8 cellular contexts compared by ENCODE assay signal in genomic region chr2:71130325-71131260, GRCh38. TPM values are rescaled to one million over a fixed set of nuclear protein-coding genes. Genes with fewer than 3 reads are reported as not detected.
DNase-seq lines count a peak whose midpoint lies in the region; ATAC-seq and TF ChIP-seq lines count a peak whose summit lies in the region.

A gene with protein sequence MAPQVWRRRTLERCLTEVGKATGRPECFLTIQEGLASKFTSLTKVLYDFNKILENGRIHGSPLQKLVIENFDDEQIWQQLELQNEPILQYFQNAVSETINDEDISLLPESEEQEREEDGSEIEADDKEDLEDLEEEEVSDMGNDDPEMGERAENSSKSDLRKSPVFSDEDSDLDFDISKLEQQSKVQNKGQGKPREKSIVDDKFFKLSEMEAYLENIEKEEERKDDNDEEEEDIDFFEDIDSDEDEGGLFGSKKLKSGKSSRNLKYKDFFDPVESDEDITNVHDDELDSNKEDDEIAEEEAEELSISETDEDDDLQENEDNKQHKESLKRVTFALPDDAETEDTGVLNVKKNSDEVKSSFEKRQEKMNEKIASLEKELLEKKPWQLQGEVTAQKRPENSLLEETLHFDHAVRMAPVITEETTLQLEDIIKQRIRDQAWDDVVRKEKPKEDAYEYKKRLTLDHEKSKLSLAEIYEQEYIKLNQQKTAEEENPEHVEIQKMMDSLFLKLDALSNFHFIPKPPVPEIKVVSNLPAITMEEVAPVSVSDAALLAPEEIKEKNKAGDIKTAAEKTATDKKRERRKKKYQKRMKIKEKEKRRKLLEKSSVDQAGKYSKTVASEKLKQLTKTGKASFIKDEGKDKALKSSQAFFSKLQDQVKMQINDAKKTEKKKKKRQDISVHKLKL (plus strand): TSS chr2:71130634. CDS start chr2:71130666, 32 bp downstream.

- no peak for TF ChIP-seq CTCF in kidney epithelial cell (IDR thresholded peaks at IDR 0.05; ENCODE audit: insufficient read depth, low read length, poor library complexity, severe bottlenecking)

- no peaks in the 10 kb centered on the region for H3K27me3 ChIP-seq in kidney epithelial cell (ENCODE audit: control insufficient read depth, insufficient read depth, low read length)

- no peaks in the 10 kb centered on the region for H3K36me3 ChIP-seq in kidney epithelial cell (ENCODE audit: control insufficient read depth, insufficient read depth, low read length)

- peak; percentile 96 for DNase-seq in AG20443 (ENCODE audit: low spot score)
- DNase-seq in NCI-H446 (lab: John Stamatoyannopoulos, UW) = peak; percentile 81 to 93
- DNase-seq in activated CD4-positive, CD25-positive, alpha-beta regulatory T cell treated with anti-CD3 and anti-CD28 coated beads, Interleukin-2, amount 50 U/mL, for 72 hours = peak; percentile 82
- DNase-seq in cerebellum (ENCODE audit: low spot score) = peak; percentile 81
- DNase-seq in kidney epithelial cell (ENCODE audit: low read depth) = peak; percentile 47
- DNase-seq in stimulated activated CD4-positive, alpha-beta T cell treated with anti-CD3 and anti-CD28 coated beads, Interleukin-15, amount 100 ng/mL, for 24 hours = peak; percentile 93

- peak within 1 kb of the TSS; percentile 84 for H3K4me3 ChIP-seq in kidney epithelial cell (ENCODE audit: low read depth, low read length)

- ATAC-seq in GM19025 (IDR thresholded peaks at IDR 0.05; ENCODE audit: low read depth, unreplicated experiment) (peak; percentile 90), HG03196 (IDR thresholded peaks at IDR 0.05; ENCODE audit: unreplicated experiment) (peak; percentile 96)

RNA-seq across cellular contexts. Expression of the gene that starts here (rescaled TPM):
- total RNA-seq in cerebellum (22.0 TPM), kidney epithelial cell (17.5 and 25.9 TPM in 2 replicates)

Comparison
In these comparisons a context has a peak if more than half of its experiments do, and no peak if none do; other contexts are left out.
1. Peak in every context shown above with its lines: DNase-seq, ATAC-seq and H3K4me3 ChIP-seq.